Comparison of ENCODE assay signal across 20 cellular contexts in genomic region chr1:234582186-234582585, GRCh38. TPM values are rescaled to one million over a fixed set of nuclear protein-coding genes. Genes with fewer than 3 reads are reported as not detected.
DNase-seq lines count a peak whose midpoint lies in the region; ATAC-seq and TF ChIP-seq lines count a peak whose summit lies in the region.
"Had no signal": no experiment of that assay in that cellular context is flagged by ENCODE, and none has a peak within 500 bp of the region (broad histone marks: within the 10 kb centered on the region; RNA-seq: fewer than 3 reads in every experiment).

No MANE protein-coding gene starts in this region.

- no peaks in the 10 kb centered on the region for H3K9me3 ChIP-seq in tibial artery
- no peaks in the 10 kb centered on the region for H3K9me3 ChIP-seq in SJCRH30 (replicated peaks)
- H3K9me3 ChIP-seq: HAP-1 had no signal

- intact Hi-C loops in left cardiac atrium (cut with DNase I) = loop anchor here in 1 of 2 donors (5.0 kb wide), 1 partner anchor 45 kb away; no protein-coding TSS in a partner anchor
- intact Hi-C loops in tibial artery (cut with DNase I; ENCODE audit: low total_unique reads) = loop anchor here (5.0 kb wide), 1 partner anchor 35 kb away; no protein-coding TSS in a partner anchor

- H3K27ac Mint-ChIP-seq in osteocyte (ENCODE audit: unreplicated experiment) (peak overlapping the region; percentile 51), immature natural killer cell (no peak overlapping the region)
- H3K27ac Mint-ChIP-seq: activated naive CD4-positive, alpha-beta T cell treated with anti-CD3 and anti-CD28 coated beads for 36 hours had no signal

- ATAC-seq in left cardiac atrium = peak; percentile 54 to 62
- ATAC-seq in GM19395 (IDR thresholded peaks at IDR 0.05; ENCODE audit: unreplicated experiment) = no peak
- no peak for ATAC-seq in HG03520 (IDR thresholded peaks at IDR 0.05; ENCODE audit: unreplicated experiment)
- ATAC-seq: activated CD4-positive, CD25-positive, alpha-beta regulatory T cell treated with anti-CD3 and anti-CD28 coated beads, Interleukin-2, amount 50 U/mL, for 24 hours; activated T-cell treated with anti-CD3 and anti-CD28 coated beads, Interleukin-2, amount 50 U/mL, for 4 hours; stimulated activated naive CD8-positive, alpha-beta T cell treated with anti-CD3 and anti-CD28 coated beads, Interleukin-15, Interleukin-2, amounts not matched to agents 100 U/mL and 50 U/mL, for 24 hours had no signal

- H3K27me3 ChIP-seq in tibial artery (no peaks in the 10 kb centered on the region), SJCRH30 (no peaks in the 10 kb centered on the region)

- H3K27ac ChIP-seq in cingulate gyrus (ENCODE audit: low read depth, low read length) (peak overlapping the region; percentile 84), tibial artery (peak overlapping the region; percentile 86 to 89), SJCRH30 (no peak overlapping the region)
- H3K27ac ChIP-seq: C4-2B had no signal

- H3K36me3 ChIP-seq in tibial artery (no peaks in the 10 kb centered on the region), SJCRH30 (no peaks in the 10 kb centered on the region)
- H3K36me3 ChIP-seq: HAP-1 had no signal

- DNase-seq in left cardiac atrium (no peak), osteocyte (ENCODE audit: extremely low spot score, unreplicated experiment) (peak; percentile 42), tibial artery (no peak), SJCRH30 (no peak), immature natural killer cell (no peak)
- DNase-seq: activated naive CD4-positive, alpha-beta T cell treated with anti-CD3 and anti-CD28 coated beads for 36 hours; activated T-cell treated with anti-CD3 and anti-CD28 coated beads, Interleukin-2, amount 50 U/mL, for 4 hours; cerebellar nuclear complex; Kasumi-1; NCI-H1092; NCI-H2081; NK-92 treated with Interleukin-12 subunit alpha and Interleukin-12 subunit beta, amount 100 ng/mL, for 24 hours; stimulated activated naive CD8-positive, alpha-beta T cell treated with anti-CD3 and anti-CD28 coated beads, Interleukin-15, Interleukin-2, amounts not matched to agents 100 U/mL and 50 U/mL, for 24 hours; T-helper 9 cell had no signal

- H3K4me1 Mint-ChIP-seq in osteocyte (ENCODE audit: unreplicated experiment) (peaks cover 48% of the 10 kb centered on the region), immature natural killer cell (no peaks in the 10 kb centered on the region)

- H3K36me3 Mint-ChIP-seq in osteocyte (ENCODE audit: unreplicated experiment) (no peaks in the 10 kb centered on the region), immature natural killer cell (no peaks in the 10 kb centered on the region)

- H3K4me1 ChIP-seq in tibial artery (peaks cover 6 to 61% (median 46%) of the 10 kb centered on the region in 4 donors), SJCRH30 (peaks cover 15% of the 10 kb centered on the region)
- H3K4me1 ChIP-seq: HAP-1 had no signal

- H3K27me3 Mint-ChIP-seq in osteocyte (ENCODE audit: unreplicated experiment) = no peaks in the 10 kb centered on the region
- H3K27me3 Mint-ChIP-seq in immature natural killer cell (ENCODE audit: low read depth in 3 of 3) = peaks cover 1 to 8% (median 6%) of the 10 kb centered on the region in 3 donors

- H3K4me3 Mint-ChIP-seq in osteocyte (ENCODE audit: unreplicated experiment) = no peak overlapping the region
- H3K4me3 Mint-ChIP-seq in immature natural killer cell = no peak overlapping the region
- H3K4me3 Mint-ChIP-seq: activated naive CD4-positive, alpha-beta T cell treated with anti-CD3 and anti-CD28 coated beads for 36 hours; activated T-cell treated with anti-CD3 and anti-CD28 coated beads, Interleukin-2, amount 50 U/mL, for 4 hours had no signal

- TF ChIP-seq CTCF in osteocyte (IDR thresholded peaks at IDR 0.05) (no peak), tibial artery (IDR thresholded peaks at IDR 0.05) (no peak)

- H3K9me3 Mint-ChIP-seq in osteocyte (ENCODE audit: unreplicated experiment) (no peaks in the 10 kb centered on the region), immature natural killer cell (no peaks in the 10 kb centered on the region)
- H3K9me3 Mint-ChIP-seq: activated naive CD4-positive, alpha-beta T cell treated with anti-CD3 and anti-CD28 coated beads for 36 hours; activated T-cell treated with anti-CD3 and anti-CD28 coated beads, Interleukin-2, amount 50 U/mL, for 4 hours had no signal

- H3K4me3 ChIP-seq in tibial artery = no peak overlapping the region
- no peak overlapping the region for H3K4me3 ChIP-seq in SJCRH30
- H3K4me3 ChIP-seq: HAP-1 had no signal

RNA-seq across cellular contexts. Expression of gene IRF2BP2, which starts 27.8 kb away (rescaled TPM):
- total RNA-seq in left cardiac atrium (100 to 1,000 TPM in 1 of 2 donors, 10 to 100 TPM in 1; 98.0 to 100 TPM), osteocyte (154 and 170 TPM in 2 replicates)
- total RNA-seq in SJCRH30 (2014; rRNA removed; shearing (Covaris generic)) = 33.2 and 41.1 TPM in 2 replicates
- polyA plus RNA-seq in immature natural killer cell = 10 to 100 TPM; 19.1 to 28.2 (median 26.4) TPM

Comparison
In these comparisons a context has a peak if more than half of its experiments do, and no peak if none do; other contexts are left out.
1. ATAC-seq: peak in left cardiac atrium (2 of 2); none in GM19395 (single experiment) and HG03520 (single experiment).